8 cellular contexts compared by ENCODE assay signal in the genomic region with DNA sequence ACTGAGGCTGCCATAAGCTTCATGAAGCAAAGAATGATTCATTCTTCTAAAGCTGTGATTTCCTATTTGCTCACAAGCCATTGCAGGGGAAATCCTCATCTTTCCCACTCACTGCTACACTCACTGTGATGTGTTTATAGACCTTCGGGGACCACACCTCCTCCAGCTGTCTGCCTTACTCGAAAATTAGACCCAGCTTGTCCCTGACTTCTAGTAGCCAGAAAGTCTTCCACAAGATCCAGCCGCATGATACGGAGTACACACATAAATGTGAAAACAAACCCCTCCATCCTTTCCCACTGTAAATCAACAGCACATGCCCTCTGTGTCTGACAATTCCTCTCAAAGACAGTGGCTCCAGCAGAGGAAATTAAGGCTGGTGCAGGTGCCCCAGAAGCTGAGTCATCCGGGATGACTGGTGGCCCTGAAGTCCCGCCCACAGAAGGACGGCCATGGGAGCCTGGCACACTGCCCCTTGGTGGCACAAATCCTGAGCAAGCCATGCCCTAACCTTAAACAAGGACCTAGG.
DNase-seq lines count a peak whose midpoint lies in the region; ATAC-seq and TF ChIP-seq lines count a peak whose summit lies in the region.

No MANE protein-coding gene starts in this region.

- no peak overlapping the region for H3K27ac ChIP-seq in brain microvascular endothelial cell

- H3K27ac Mint-ChIP-seq in natural killer cell: no peak overlapping the region

- H3K4me1 Mint-ChIP-seq in natural killer cell: peaks cover 5 to 8% of the 10 kb centered on the region in 2 donors

- H3K4me3 Mint-ChIP-seq in natural killer cell: no peak overlapping the region

- no peak for TF ChIP-seq CTCF in AG10803 (conservative IDR thresholded peaks at IDR 0.05; ENCODE audit: low read length)
- TF ChIP-seq CTCF in brain microvascular endothelial cell (IDR thresholded peaks at IDR 0.05; ENCODE audit: low read depth, low read length, missing control alignments): peak; percentile 2
- no peak for TF ChIP-seq CTCF in natural killer cell (IDR thresholded peaks at IDR 0.05)

- H3K4me3 ChIP-seq in AG10803 (ENCODE audit: low read length): no peak overlapping the region
- H3K4me3 ChIP-seq in brain microvascular endothelial cell (ENCODE audit: low read depth, low read length): no peak overlapping the region

- DNase-seq in AG10803 (ENCODE audit: low read depth) (peak; percentile 52), HPDE6-E6E7 (ENCODE audit: extremely low spot score) (peak; percentile 23), brain microvascular endothelial cell (peak; percentile 40), natural killer cell (no peak), T-helper 9 cell (no peak)

- intact Hi-C loops in natural killer cell (cut with micrococcal nuclease): no loop called here

- ATAC-seq in natural killer cell: peak in 2 of 3 donors; percentile 24 to 33
- ATAC-seq in HG03025 (IDR thresholded peaks at IDR 0.05; ENCODE audit: low FRiP score, unreplicated experiment): no peak
- ATAC-seq in HG03095 (IDR thresholded peaks at IDR 0.05; ENCODE audit: unreplicated experiment): no peak
- no peak for ATAC-seq in GM19463 (IDR thresholded peaks at IDR 0.05; ENCODE audit: unreplicated experiment)

- H3K36me3 ChIP-seq in brain microvascular endothelial cell (replicated peaks): no peaks in the 10 kb centered on the region

- in situ Hi-C loops in brain microvascular endothelial cell (cut with HindIII; ENCODE audit: low pct_ligation_motif_present, low sequenced_read_pairs): no loop called here

- H3K27me3 ChIP-seq in brain microvascular endothelial cell (replicated peaks): no peaks in the 10 kb centered on the region

- no peaks in the 10 kb centered on the region for H3K9me3 Mint-ChIP-seq in natural killer cell

- H3K27me3 Mint-ChIP-seq in natural killer cell (ENCODE audit: low read depth in 2 of 2): peaks cover 5 to 17% of the 10 kb centered on the region in 2 donors

- no peaks in the 10 kb centered on the region for H3K36me3 Mint-ChIP-seq in natural killer cell

Comparison
In these comparisons a context has a peak if more than half of its experiments do, and no peak if none do; other contexts are left out.
1. DNase-seq: peak in AG10803 (single experiment), HPDE6-E6E7 (single experiment) and brain microvascular endothelial cell (single experiment); none in natural killer cell (single experiment) and T-helper 9 cell (single experiment).
2. ATAC-seq: peak in natural killer cell (2 of 3); none in HG03025 (single experiment), HG03095 (single experiment) and GM19463 (single experiment).